Comparison of ENCODE assay signal across 37 cellular contexts in genomic region chr1:240970253-240970652, GRCh38.
"Had no signal": no experiment of that assay in that cellular context is flagged by ENCODE, and none has a peak within 500 bp of the region (broad histone marks: within the 10 kb centered on the region; RNA-seq: fewer than 3 reads in every experiment).

No MANE protein-coding gene starts in this region.

- H3K27ac Mint-ChIP-seq: activated CD4-positive, alpha-beta memory T cell treated with anti-CD3 and anti-CD28 coated beads for 36 hours; activated CD4-positive, alpha-beta T cell treated with anti-CD3 and anti-CD28 coated beads for 36 hours; activated CD8-positive, alpha-beta T cell treated with anti-CD3 and anti-CD28 coated beads for 36 hours; activated naive CD4-positive, alpha-beta T cell treated with anti-CD3 and anti-CD28 coated beads for 36 hours; activated naive CD4-positive, alpha-beta T cell treated with anti-CD3 and anti-CD28 coated beads, Interleukin-2, amount 50 U/mL, for 72 hours; activated naive CD8-positive, alpha-beta T cell treated with anti-CD3 and anti-CD28 coated beads for 36 hours; activated T-cell treated with anti-CD3 and anti-CD28 coated beads, Interleukin-2, amount 50 U/mL, for 72 hours; activated T-helper 1 cell treated with anti-CD3 and anti-CD28 coated beads, Interleukin-12 subunit alpha, Interleukin-12 subunit beta, Interleukin-2, Interleukin-4 antibody, amounts not matched to agents 30 ng/mL and 10 ng/mL and 1 ng/mL, durations not matched to agents 14 hours and 24 hours and 36 hours; activated T-helper 17 cell treated with anti-CD3 and anti-CD28 coated beads, Interleukin-2, amount 50 U/mL, for 72 hours; T-helper 1 cell treated with Interleukin-12 subunit alpha and Interleukin-12 subunit beta and Interleukin-4 antibody, amounts not matched to agents 30 μg/mL and 1 μg/mL, for 36 hours; T-helper 2 cell treated with Interferon-gamma antibody and Interleukin-4, amounts not matched to agents 5 μg/mL and 100 μg/mL, for 36 hours had no signal

- H3K4me3 ChIP-seq: adrenal gland, body of pancreas, breast epithelium had no signal

- H3K9me3 ChIP-seq: adrenal gland, body of pancreas, breast epithelium had no signal

- H3K36me3 ChIP-seq: adrenal gland, brain microvascular endothelial cell, breast epithelium had no signal

- DNase-seq: activated CD4-positive, alpha-beta memory T cell treated with anti-CD3 and anti-CD28 coated beads for 36 hours; activated CD4-positive, alpha-beta T cell treated with anti-CD3 and anti-CD28 coated beads for 1 hour; activated CD4-positive, alpha-beta T cell treated with anti-CD3 and anti-CD28 coated beads for 36 hours; activated CD4-positive, alpha-beta T cell treated with anti-CD3 and anti-CD28 coated beads for 48 hours; activated CD4-positive, alpha-beta T cell treated with anti-CD3 and anti-CD28 coated beads, Interleukin-2, amount 50 U/mL, for 1 hour; activated CD4-positive, alpha-beta T cell treated with anti-CD3 and anti-CD28 coated beads, Interleukin-2, amount 50 U/mL, for 4 hours; activated CD4-positive, CD25-positive, alpha-beta regulatory T cell; activated CD8-positive, alpha-beta memory T cell treated with anti-CD3 and anti-CD28 coated beads, Interleukin-2, amount 50 U/mL, for 4 hours; activated CD8-positive, alpha-beta T cell treated with anti-CD3 and anti-CD28 coated beads for 36 hours; activated effector memory CD4-positive, alpha-beta T cell treated with anti-CD3 and anti-CD28 coated beads, Interleukin-2, amount 50 U/mL, for 16 hours; activated gamma-delta T cell treated with Interleukin-2 at 50 U/mL for 16 hours; activated naive CD4-positive, alpha-beta T cell; activated naive CD4-positive, alpha-beta T cell treated with anti-CD3 and anti-CD28 coated beads for 36 hours; activated naive CD4-positive, alpha-beta T cell treated with anti-CD3 and anti-CD28 coated beads, Interleukin-2, amount 50 U/mL, for 16 hours; activated naive CD8-positive, alpha-beta T cell treated with anti-CD3 and anti-CD28 coated beads for 36 hours; activated T-cell treated with anti-CD3 and anti-CD28 coated beads for 4 hours; activated T-cell treated with anti-CD3 and anti-CD28 coated beads, Interleukin-2, amount 50 U/mL, for 1 hour; activated T-cell treated with anti-CD3 and anti-CD28 coated beads, Interleukin-2, amount 50 U/mL, for 4 hours; activated T-cell treated with anti-CD3 and anti-CD28 coated beads, Interleukin-2, amount 50 U/mL, for 72 hours; adrenal gland; amniotic stem cell; aorta; body of pancreas; brain microvascular endothelial cell; central memory CD4-positive, alpha-beta T cell; T-helper 1 cell; T-helper 2 cell; T-helper 9 cell had no signal

- H3K27ac ChIP-seq: adrenal gland, body of pancreas, brain microvascular endothelial cell, breast epithelium, VCaP had no signal

- H3K27me3 Mint-ChIP-seq: activated CD4-positive, alpha-beta memory T cell treated with anti-CD3 and anti-CD28 coated beads for 36 hours; activated CD4-positive, alpha-beta T cell treated with anti-CD3 and anti-CD28 coated beads for 36 hours; activated CD8-positive, alpha-beta T cell treated with anti-CD3 and anti-CD28 coated beads for 36 hours; activated naive CD8-positive, alpha-beta T cell treated with anti-CD3 and anti-CD28 coated beads for 36 hours had no signal

- H3K4me1 ChIP-seq: adrenal gland, body of pancreas, breast epithelium had no signal

- FAIRE-seq: astrocyte, TTC549 had no signal

- H3K9me3 Mint-ChIP-seq: activated CD4-positive, alpha-beta memory T cell treated with anti-CD3 and anti-CD28 coated beads for 36 hours; activated CD8-positive, alpha-beta T cell treated with anti-CD3 and anti-CD28 coated beads for 36 hours; activated naive CD4-positive, alpha-beta T cell treated with anti-CD3 and anti-CD28 coated beads for 36 hours; activated naive CD4-positive, alpha-beta T cell treated with anti-CD3 and anti-CD28 coated beads, Interleukin-2, amount 50 U/mL, for 72 hours; activated T-cell treated with anti-CD3 and anti-CD28 coated beads, Interleukin-2, amount 50 U/mL, for 4 hours; activated T-helper 17 cell treated with anti-CD3 and anti-CD28 coated beads, Interleukin-2, amount 50 U/mL, for 72 hours had no signal

- H3K4me3 Mint-ChIP-seq: activated CD4-positive, alpha-beta memory T cell treated with anti-CD3 and anti-CD28 coated beads for 36 hours; activated CD4-positive, alpha-beta T cell treated with anti-CD3 and anti-CD28 coated beads for 36 hours; activated CD8-positive, alpha-beta T cell treated with anti-CD3 and anti-CD28 coated beads for 36 hours; activated naive CD4-positive, alpha-beta T cell treated with anti-CD3 and anti-CD28 coated beads for 36 hours; activated naive CD8-positive, alpha-beta T cell treated with anti-CD3 and anti-CD28 coated beads for 36 hours; activated T-cell treated with anti-CD3 and anti-CD28 coated beads, Interleukin-2, amount 50 U/mL, for 4 hours; activated T-cell treated with anti-CD3 and anti-CD28 coated beads, Interleukin-2, amount 50 U/mL, for 72 hours; activated T-helper 1 cell treated with anti-CD3 and anti-CD28 coated beads, Interleukin-12 subunit alpha, Interleukin-12 subunit beta, Interleukin-2, Interleukin-4 antibody, amounts not matched to agents 30 ng/mL and 10 ng/mL and 1 ng/mL, durations not matched to agents 14 hours and 24 hours and 36 hours; activated T-helper 17 cell treated with anti-CD3 and anti-CD28 coated beads, Interleukin-2, amount 50 U/mL, for 72 hours; T-helper 1 cell treated with Interleukin-12 subunit alpha and Interleukin-12 subunit beta and Interleukin-4 antibody, amounts not matched to agents 30 μg/mL and 1 μg/mL, for 36 hours; T-helper 2 cell treated with Interferon-gamma antibody and Interleukin-4, amounts not matched to agents 5 μg/mL and 100 μg/mL, for 36 hours had no signal

- H3K36me3 Mint-ChIP-seq: activated CD4-positive, alpha-beta memory T cell treated with anti-CD3 and anti-CD28 coated beads for 36 hours; activated naive CD4-positive, alpha-beta T cell treated with anti-CD3 and anti-CD28 coated beads, Interleukin-2, amount 50 U/mL, for 72 hours; activated naive CD8-positive, alpha-beta T cell treated with anti-CD3 and anti-CD28 coated beads for 36 hours had no signal

- H3K4me1 Mint-ChIP-seq: activated CD4-positive, alpha-beta T cell treated with anti-CD3 and anti-CD28 coated beads for 36 hours; activated naive CD8-positive, alpha-beta T cell treated with anti-CD3 and anti-CD28 coated beads for 36 hours; activated T-helper 17 cell treated with anti-CD3 and anti-CD28 coated beads, Interleukin-2, amount 50 U/mL, for 72 hours had no signal

- H3K27me3 ChIP-seq: adrenal gland, body of pancreas, brain microvascular endothelial cell, breast epithelium had no signal
